Comparison of ENCODE assay signal across 8 cellular contexts in the genomic region with DNA sequence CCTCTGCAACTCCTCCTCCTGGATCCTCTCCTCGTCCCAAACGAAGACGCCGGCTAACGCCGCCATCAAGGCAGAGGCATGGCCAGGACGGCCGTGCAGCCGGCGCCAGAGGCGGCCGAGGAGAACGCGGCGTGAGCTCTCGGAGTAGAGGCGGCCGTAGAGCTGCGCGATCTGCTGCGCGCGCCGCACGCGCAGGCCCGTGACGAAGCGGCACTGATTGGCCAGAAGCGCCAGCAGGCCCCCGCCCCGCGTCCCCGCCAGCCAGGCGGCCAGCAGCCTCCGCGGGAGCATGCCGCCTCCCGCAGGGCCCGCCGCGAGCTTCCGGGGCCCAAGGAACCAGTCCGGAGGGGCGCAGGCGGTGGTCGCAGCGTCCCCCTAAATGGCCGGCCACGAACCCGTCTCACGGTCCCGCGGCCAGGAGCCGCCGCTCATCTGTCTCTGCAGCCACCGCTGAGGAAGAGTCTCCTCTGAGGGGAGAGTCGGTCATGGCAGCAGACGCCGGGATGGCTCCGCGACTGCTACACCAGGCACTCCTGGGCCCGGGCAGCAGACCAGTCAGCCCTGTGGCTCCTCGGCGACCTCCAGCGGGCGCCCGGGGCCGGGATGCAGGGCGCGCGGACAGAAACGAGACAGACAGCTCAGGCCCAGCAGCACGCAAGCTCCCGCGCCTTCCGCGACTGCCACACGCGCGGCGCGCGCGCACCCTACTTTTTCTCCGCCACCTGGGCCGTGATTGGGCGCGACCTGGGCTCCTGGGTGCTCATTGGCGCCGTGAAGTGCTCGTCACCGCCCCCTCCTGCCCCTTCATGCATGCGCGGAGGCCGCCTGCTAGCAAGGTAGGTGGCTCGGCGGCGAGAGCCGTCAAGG. TPM values are rescaled to one million over a fixed set of nuclear protein-coding genes. Genes with fewer than 3 reads are reported as not detected.
DNase-seq lines count a peak whose midpoint lies in the region; ATAC-seq, FAIRE-seq and TF ChIP-seq lines count a peak whose summit lies in the region.

A gene with protein sequence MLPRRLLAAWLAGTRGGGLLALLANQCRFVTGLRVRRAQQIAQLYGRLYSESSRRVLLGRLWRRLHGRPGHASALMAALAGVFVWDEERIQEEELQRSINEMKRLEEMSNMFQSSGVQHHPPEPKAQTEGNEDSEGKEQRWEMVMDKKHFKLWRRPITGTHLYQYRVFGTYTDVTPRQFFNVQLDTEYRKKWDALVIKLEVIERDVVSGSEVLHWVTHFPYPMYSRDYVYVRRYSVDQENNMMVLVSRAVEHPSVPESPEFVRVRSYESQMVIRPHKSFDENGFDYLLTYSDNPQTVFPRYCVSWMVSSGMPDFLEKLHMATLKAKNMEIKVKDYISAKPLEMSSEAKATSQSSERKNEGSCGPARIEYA (minus strand): TSS at position 684 of the 867 bp plus-strand sequence. CDS start 393 bp downstream, at position 291.

- ATAC-seq in GM21447 (IDR thresholded peaks at IDR 0.05; ENCODE audit: unreplicated experiment): peak; percentile 80

- peak within 1 kb of the TSS; percentile 83 for H3K27ac ChIP-seq in OCI-LY3 (ENCODE audit: low read length)

- no peaks in the 10 kb centered on the region for H3K27me3 ChIP-seq in OCI-LY3 (ENCODE audit: low read depth, low read length)

- TF ChIP-seq CTCF in D721Med (IDR thresholded peaks at IDR 0.05; ENCODE audit: insufficient read depth, missing control alignments) (peak; percentile 9), OCI-LY3 (IDR thresholded peaks at IDR 0.05; ENCODE audit: low read depth, low read length) (no peak), endothelial cell (IDR thresholded peaks at IDR 0.05; ENCODE audit: unreplicated experiment) (peak; percentile 35)

- H3K4me1 Mint-ChIP-seq in endothelial cell (ENCODE audit: unreplicated experiment): peaks cover 37% of the 10 kb centered on the region

- H3K4me2 ChIP-seq in OCI-LY3 (ENCODE audit: low read length): peak within 1 kb of the TSS; percentile 85

- no peaks in the 10 kb centered on the region for H3K9me3 ChIP-seq in OCI-LY3 (ENCODE audit: insufficient read depth, low read length)

- peak within 1 kb of the TSS; percentile 76 for H3K9ac ChIP-seq in OCI-LY3 (ENCODE audit: low read length)

- peaks cover 36% of the 10 kb centered on the region for H3K4me1 ChIP-seq in OCI-LY3 (ENCODE audit: low read length)

- H3K4me3 Mint-ChIP-seq in endothelial cell (ENCODE audit: unreplicated experiment): peak within 1 kb of the TSS; percentile 100

- peaks cover 65% of the 10 kb centered on the region for H3K79me2 ChIP-seq in OCI-LY3 (ENCODE audit: low read length)

- DNase-seq in D721Med (ENCODE audit: insufficient read length, low spot score): peak; percentile 87
- peak; percentile 97 for DNase-seq in HuH-7 (ENCODE audit: low spot score)
- peak; percentile 99 for DNase-seq in activated CD8-positive, alpha-beta memory T cell treated with anti-CD3 and anti-CD28 coated beads, Interleukin-2, amount 50 U/mL, for 48 hours
- peak; percentile 98 for DNase-seq in endothelial cell (ENCODE audit: low spot score)
- DNase-seq in midbrain (lab: John Stamatoyannopoulos, UW): peak; percentile 97
- DNase-seq in stimulated activated CD8-positive, alpha-beta memory T cell treated with anti-CD3 and anti-CD28 coated beads, Interleukin-2, amount 100 ng/mL, for 1 hour (ENCODE audit: low read depth in 2 of 2): peak; percentile 91 to 95

- FAIRE-seq in D721Med (lab: Jason Lieb, UNC): no peak

- H3K9me3 Mint-ChIP-seq in endothelial cell (ENCODE audit: unreplicated experiment): no peaks in the 10 kb centered on the region

- peak within 1 kb of the TSS; percentile 12 for H2AFZ ChIP-seq in OCI-LY3 (ENCODE audit: low read depth, low read length)

- H3K36me3 Mint-ChIP-seq in endothelial cell (ENCODE audit: low read depth, unreplicated experiment): peaks cover 5% of the 10 kb centered on the region

- H3K27me3 Mint-ChIP-seq in endothelial cell (ENCODE audit: unreplicated experiment): peaks cover 6% of the 10 kb centered on the region

- H3K27ac Mint-ChIP-seq in endothelial cell (ENCODE audit: unreplicated experiment): peak within 1 kb of the TSS; percentile 90

- peaks cover 43% of the 10 kb centered on the region for H4K20me1 ChIP-seq in OCI-LY3 (ENCODE audit: insufficient read depth, low read length)

- H3K36me3 ChIP-seq in OCI-LY3 (replicated peaks; ENCODE audit: low read depth, low read length): peaks cover 11% of the 10 kb centered on the region

- H3K4me3 ChIP-seq in OCI-LY3 (ENCODE audit: low read length): peak within 1 kb of the TSS; percentile 81

RNA-seq across cellular contexts. Expression of the gene that starts here (rescaled TPM):
- total RNA-seq in endothelial cell (ENCODE audit: unreplicated experiment): 83.4 TPM

Comparison
In these comparisons a context has a peak if more than half of its experiments do, and no peak if none do; other contexts are left out.
1. Peak in every context shown above with its lines: DNase-seq, ATAC-seq, H3K4me3 ChIP-seq and H3K27ac ChIP-seq.